1 cellular context compared by ENCODE assay signal in genomic region chr20:45946149-45946970, GRCh38.
A peak's percentile ranks its signal among the peaks of the same experiment; 100 is the strongest.
TF ChIP-seq lines count a peak whose summit lies in the region.

No MANE protein-coding gene starts in this region.

TF ChIP-seq in liver, 16 proteins besides CTCF, POLR2A, EP300 and RAD21 (continued from another document):
- TF ChIP-seq, protein P1, sequence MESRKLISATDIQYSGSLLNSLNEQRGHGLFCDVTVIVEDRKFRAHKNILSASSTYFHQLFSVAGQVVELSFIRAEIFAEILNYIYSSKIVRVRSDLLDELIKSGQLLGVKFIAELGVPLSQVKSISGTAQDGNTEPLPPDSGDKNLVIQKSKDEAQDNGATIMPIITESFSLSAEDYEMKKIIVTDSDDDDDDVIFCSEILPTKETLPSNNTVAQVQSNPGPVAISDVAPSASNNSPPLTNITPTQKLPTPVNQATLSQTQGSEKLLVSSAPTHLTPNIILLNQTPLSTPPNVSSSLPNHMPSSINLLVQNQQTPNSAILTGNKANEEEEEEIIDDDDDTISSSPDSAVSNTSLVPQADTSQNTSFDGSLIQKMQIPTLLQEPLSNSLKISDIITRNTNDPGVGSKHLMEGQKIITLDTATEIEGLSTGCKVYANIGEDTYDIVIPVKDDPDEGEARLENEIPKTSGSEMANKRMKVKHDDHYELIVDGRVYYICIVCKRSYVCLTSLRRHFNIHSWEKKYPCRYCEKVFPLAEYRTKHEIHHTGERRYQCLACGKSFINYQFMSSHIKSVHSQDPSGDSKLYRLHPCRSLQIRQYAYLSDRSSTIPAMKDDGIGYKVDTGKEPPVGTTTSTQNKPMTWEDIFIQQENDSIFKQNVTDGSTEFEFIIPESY (IDR thresholded peaks at IDR 0.05), result no peak
- TF ChIP-seq YY1 (IDR thresholded peaks at IDR 0.05) (peak; percentile 76), EGR1 (IDR thresholded peaks at IDR 0.05; ENCODE audit: low read depth in 2 of 2) (peak in 1 of 2 donors; percentile 67), HNF4G (IDR thresholded peaks at IDR 0.05) (no peak), TAF1 (conservative IDR thresholded peaks at IDR 0.05) (no peak), ATF3 (IDR thresholded peaks at IDR 0.05) (no peak), SP1 (IDR thresholded peaks at IDR 0.05) (peak; percentile 77), REST (IDR thresholded peaks at IDR 0.05) (peak; percentile 56), NR2F2 (IDR thresholded peaks at IDR 0.05) (no peak), FOXA2 (IDR thresholded peaks at IDR 0.05) (no peak), FOXA1 (IDR thresholded peaks at IDR 0.05) (peak; percentile 63), HNF4A (conservative IDR thresholded peaks at IDR 0.05) (peak; percentile 68 to 83), GABPA (IDR thresholded peaks at IDR 0.05 in 1 of 2, conservative IDR thresholded peaks at IDR 0.05 in 1 of 2) (peak in 1 of 2 donors; percentile 61)
- TF ChIP-seq, protein P2, sequence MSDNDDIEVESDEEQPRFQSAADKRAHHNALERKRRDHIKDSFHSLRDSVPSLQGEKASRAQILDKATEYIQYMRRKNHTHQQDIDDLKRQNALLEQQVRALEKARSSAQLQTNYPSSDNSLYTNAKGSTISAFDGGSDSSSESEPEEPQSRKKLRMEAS (IDR thresholded peaks at IDR 0.05), result peak; percentile 95
